1 cellular context compared by ENCODE assay signal in genomic region chr3:129039271-129040038, GRCh38.
TF ChIP-seq lines count a peak whose summit lies in the region.

No MANE protein-coding gene starts in this region.

TF ChIP-seq in H1, 55 proteins besides CTCF, POLR2A, EP300 and RAD21 (continued from another document):
- TF ChIP-seq TEAD4 (IDR thresholded peaks at IDR 0.05; ENCODE audit: low read depth, low read length) (no peak), MAFK (IDR thresholded peaks at IDR 0.05; ENCODE audit: low read depth, low read length) (no peak), CREB1 (IDR thresholded peaks at IDR 0.05) (no peak), CBX8 (IDR thresholded peaks at IDR 0.05; ENCODE audit: borderline replicate concordance, low read depth, low read length) (no peak), RNF2 (IDR thresholded peaks at IDR 0.05; ENCODE audit: borderline replicate concordance, low read depth, low read length, missing control alignments, poor library complexity, severe bottlenecking) (no peak)
